12 cellular contexts compared by ENCODE assay signal in the genomic region with DNA sequence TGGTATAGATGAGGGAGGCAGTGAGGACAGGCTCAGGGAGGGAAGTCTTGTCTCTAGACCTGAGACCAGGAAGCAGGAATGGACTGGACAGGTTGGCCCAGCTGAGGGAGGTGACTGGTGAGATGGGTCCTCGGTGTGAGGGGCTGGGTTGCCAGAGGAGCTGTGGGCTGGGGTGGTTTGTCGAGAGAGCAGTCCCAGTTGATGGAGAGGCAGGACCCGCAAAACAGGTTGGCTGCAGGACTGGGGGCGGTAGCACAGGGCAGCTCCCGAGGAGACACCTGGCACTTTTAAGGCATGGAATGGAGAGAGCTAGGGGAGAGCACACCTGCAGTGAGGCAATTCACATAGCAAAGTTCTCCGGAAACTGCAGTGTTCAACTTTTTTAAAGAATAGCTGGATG.
"Had no signal": no experiment of that assay in that cellular context is flagged by ENCODE, and none has a peak within 500 bp of the region (broad histone marks: within the 10 kb centered on the region; RNA-seq: fewer than 3 reads in every experiment).

No MANE protein-coding gene starts in this region.

- DNase-seq: activated CD4-positive, alpha-beta T cell treated with anti-CD3 and anti-CD28 coated beads, Interleukin-2, amount 10 ng/mL, durations not matched to agents 24 days and 14 days; activated naive CD4-positive, alpha-beta T cell treated with Interleukin-2 at 50 U/mL for 16 hours; amygdala; dermis blood vessel endothelial cell; islet precursor cell; ovary; small intestine; tibial artery had no signal

- H3K9me3 Mint-ChIP-seq: activated CD4-positive, alpha-beta T cell treated with anti-CD3 and anti-CD28 coated beads, Interleukin-2, amount 10 ng/mL, durations not matched to agents 24 days and 14 days; activated T-helper 1 cell treated with anti-CD3 and anti-CD28 coated beads, Interleukin-12 subunit alpha, Interleukin-12 subunit beta, Interleukin-2, Interleukin-4 antibody, amounts not matched to agents 30 ng/mL and 10 ng/mL and 1 ng/mL, durations not matched to agents 14 hours and 24 hours and 36 hours had no signal

- H3K27ac Mint-ChIP-seq: activated CD4-positive, alpha-beta T cell treated with anti-CD3 and anti-CD28 coated beads, Interleukin-2, amount 10 ng/mL, durations not matched to agents 24 days and 14 days; activated T-helper 1 cell treated with anti-CD3 and anti-CD28 coated beads, Interleukin-12 subunit alpha, Interleukin-12 subunit beta, Interleukin-2, Interleukin-4 antibody, amounts not matched to agents 30 ng/mL and 10 ng/mL and 1 ng/mL, durations not matched to agents 14 hours and 24 hours and 36 hours; brain had no signal

- H3K27me3 ChIP-seq: left lung, ovary, tibial artery had no signal

- H3K36me3 ChIP-seq: left lung, ovary, tibial artery had no signal

- H3K4me3 ChIP-seq: left lung, ovary, tibial artery had no signal

- H3K4me3 Mint-ChIP-seq: activated CD4-positive, alpha-beta T cell treated with anti-CD3 and anti-CD28 coated beads, Interleukin-2, amount 10 ng/mL, durations not matched to agents 24 days and 14 days; activated T-helper 1 cell treated with anti-CD3 and anti-CD28 coated beads, Interleukin-12 subunit alpha, Interleukin-12 subunit beta, Interleukin-2, Interleukin-4 antibody, amounts not matched to agents 30 ng/mL and 10 ng/mL and 1 ng/mL, durations not matched to agents 14 hours and 24 hours and 36 hours; brain had no signal

- ATAC-seq: esophagus mucosa, left lung had no signal

- H3K9me3 ChIP-seq: left lung, ovary, tibial artery had no signal

- H3K27ac ChIP-seq: ovary had no signal
